In the genomic region with DNA sequence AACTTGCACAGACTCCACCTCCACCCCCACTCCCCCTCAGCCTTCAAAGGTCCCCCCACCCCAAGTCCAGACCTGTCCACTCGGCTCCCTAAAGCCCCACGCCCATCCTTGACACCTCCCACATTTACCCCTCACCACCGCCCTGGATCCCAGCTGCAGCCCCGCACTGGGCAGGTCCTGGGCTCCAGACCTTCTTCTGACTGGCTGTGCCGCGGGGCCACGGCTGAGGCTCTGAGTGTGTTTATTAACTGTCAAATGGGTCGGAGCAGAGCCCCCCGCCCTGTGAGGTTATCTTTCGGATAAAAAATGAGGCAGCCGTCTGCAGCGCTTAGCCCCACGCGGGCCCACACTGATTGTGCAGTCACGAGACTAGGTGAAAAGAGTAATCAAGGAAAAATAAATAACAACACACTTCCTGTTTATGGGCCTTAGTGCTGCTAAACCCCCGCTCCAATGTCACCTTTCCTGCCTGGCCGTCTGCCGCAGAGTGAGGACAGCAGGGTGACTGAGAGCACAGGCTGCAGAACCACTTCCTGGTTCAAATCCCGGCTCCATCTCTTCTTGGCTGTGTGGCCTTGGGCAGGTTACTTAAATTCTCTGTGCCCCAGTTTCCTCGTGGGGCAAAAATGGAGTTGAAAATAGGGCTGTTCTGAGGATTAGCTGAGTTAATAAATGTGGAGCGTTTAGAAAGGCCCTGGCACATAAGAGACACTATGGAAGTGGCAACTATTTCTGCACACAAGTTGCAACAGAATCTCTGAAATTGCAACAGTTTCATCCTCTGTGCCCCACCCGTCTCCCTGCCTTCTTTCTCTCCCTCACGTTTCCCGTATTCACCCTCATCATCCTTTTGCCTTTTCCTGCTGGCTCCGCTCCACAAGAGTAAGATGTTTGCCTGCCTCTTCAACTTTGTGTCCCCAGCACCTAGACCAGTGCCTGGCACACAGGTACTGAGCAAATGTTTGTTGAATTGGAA, we compare ENCODE assay signal across 8 cellular contexts. TPM values are rescaled to one million over a fixed set of nuclear protein-coding genes. Genes with fewer than 3 reads are reported as not detected.
DNase-seq lines count a peak whose midpoint lies in the region; ATAC-seq, FAIRE-seq and TF ChIP-seq lines count a peak whose summit lies in the region.

No MANE protein-coding gene starts in this region.

- no peaks in the 10 kb centered on the region for H3K27me3 Mint-ChIP-seq in Calu3 (ENCODE audit: unreplicated experiment)

- H3K9me3 Mint-ChIP-seq in Calu3 (ENCODE audit: low read depth, unreplicated experiment): no peaks in the 10 kb centered on the region

- TF ChIP-seq CTCF in Calu3 (IDR thresholded peaks at IDR 0.05; ENCODE audit: unreplicated experiment) (no peak), RWPE1 (conservative IDR thresholded peaks at IDR 0.05; ENCODE audit: low read depth) (no peak), esophagus muscularis mucosa (IDR thresholded peaks at IDR 0.05) (no peak), pancreas (IDR thresholded peaks at IDR 0.05) (no peak)

- H3K4me3 Mint-ChIP-seq in Calu3 (ENCODE audit: low read depth, unreplicated experiment): peak overlapping the region; percentile 94

- peaks cover 82% of the 10 kb centered on the region for H3K36me3 Mint-ChIP-seq in Calu3 (ENCODE audit: insufficient read depth, unreplicated experiment)

- WGBS in esophagus muscularis mucosa: 40% methylated on average over 25 of the region's 25 CpGs
- 16 to 18% methylated on average over 25 of the region's 25 CpGs for WGBS in pancreas, 2 donors

- POLR2A ChIA-PET in RWPE1 (lab: Yijun Ruan, JAX; ENCODE audit: low non-redundant PET): no interaction called here

- peaks cover 32% of the 10 kb centered on the region for H3K4me1 Mint-ChIP-seq in Calu3 (ENCODE audit: low read depth, unreplicated experiment)

- CTCF ChIA-PET in Calu3 (lab: Charles Lee) (interaction anchor here (4.6 kb wide), 1 partner anchor 17 kb away, joined by 179 read pairs; a partner anchor contains a TSS), RWPE1 (lab: Yijun Ruan, JAX) (interaction anchor here (0.6 to 9.2 kb wide), 4 partner anchors 17 to 1263 kb away, joined by 3 to 212 read pairs (median 4); a partner anchor contains a TSS)

- no peaks in the 10 kb centered on the region for H3K27me3 ChIP-seq in esophagus muscularis mucosa
- H3K27me3 ChIP-seq in pancreas: no peaks in the 10 kb centered on the region

- peak overlapping the region; percentile 99 for H3K27ac ChIP-seq in RWPE1
- peak overlapping the region in 1 of 4 donors; percentile 81 for H3K27ac ChIP-seq in esophagus muscularis mucosa (replicated peaks in 1 of 4)
- peak overlapping the region in 2 of 4 donors; percentile 30 to 64 for H3K27ac ChIP-seq in pancreas

- DNase-seq in Calu3 (no peak), RWPE1 (ENCODE audit: low spot score) (no peak), esophagus muscularis mucosa (ENCODE audit: extremely low spot score) (no peak), pancreas (peak; percentile 31 to 74 (median 43)), NCI-H446 treated with DMSO at 0.1 percent for 48 hours (lab: John Stamatoyannopoulos, UW) (no peak), COLO829 (ENCODE audit: low spot score) (no peak), NCI-H2171 (lab: John Stamatoyannopoulos, UW) (no peak), islet precursor cell (no peak)

- intact Hi-C loops in Calu3 (cut with micrococcal nuclease; ENCODE audit: unreplicated experiment): loop anchor here (1.0 kb wide), 1 partner anchor 18 kb away; no protein-coding TSS in a partner anchor
- intact Hi-C loops in esophagus muscularis mucosa (cut with DNase I): loop anchor here (1.0 to 2.0 kb wide), 2 partner anchors 19 to 76 kb away; a partner anchor contains a TSS
- intact Hi-C loops in pancreas (cut with DNase I): no loop called here

- H3K36me3 ChIP-seq in esophagus muscularis mucosa: peaks cover 59 to 82% (median 74%) of the 10 kb centered on the region in 4 donors
- H3K36me3 ChIP-seq in pancreas: peaks cover 12 to 54% (median 37%) of the 10 kb centered on the region in 3 donors

- no peak for FAIRE-seq in pancreas (lab: Jason Lieb, UNC)

- H3K4me3 ChIP-seq in esophagus muscularis mucosa (peak overlapping the region; percentile 62 to 71 (median 66)), pancreas (peak overlapping the region in 3 of 4 donors; percentile 51 to 77 (median 73))

- TF ChIP-seq POLR2A in esophagus muscularis mucosa (IDR thresholded peaks at IDR 0.05; ENCODE audit: low read depth): no peak

- no TSS peak for BruUV-seq in Calu3 (replicated peaks; lab: Mats Ljungman, UMichigan)

- H3K4me1 ChIP-seq in esophagus muscularis mucosa (peaks cover 35 to 61% (median 48%) of the 10 kb centered on the region in 4 donors), pancreas (peaks cover 0 to 28% (median 8%) of the 10 kb centered on the region in 3 donors)

- TF ChIP-seq EP300 in esophagus muscularis mucosa (IDR thresholded peaks at IDR 0.05): no peak

- ATAC-seq in pancreas: peak; percentile 5 to 8 (median 6)

- H3K27ac Mint-ChIP-seq in Calu3 (ENCODE audit: unreplicated experiment): peak overlapping the region; percentile 69

- no peaks in the 10 kb centered on the region for H3K9me3 ChIP-seq in esophagus muscularis mucosa
- no peaks in the 10 kb centered on the region for H3K9me3 ChIP-seq in pancreas

RNA-seq across cellular contexts. Expression of a gene that starts 9.4 kb away (rescaled TPM):
- 32.2 and 33.1 TPM in 2 replicates for total RNA-seq in Calu3 (2022)
- 10 to 100 TPM in 3 of 4 donors, 1 to 10 TPM in 1; 9.4 to 27.1 (median 19.9) TPM for total RNA-seq in esophagus muscularis mucosa
- 10 to 100 TPM; 10.5 to 16.3 (median 12.2) TPM for total RNA-seq in pancreas
- 10 to 100 TPM in 1 of 2 donors, 1 to 10 TPM in 1; 9.2 to 18.5 TPM for polyA plus RNA-seq in pancreas

RNA-seq across cellular contexts. Expression of a gene that starts 19.7 kb away (rescaled TPM):
- total RNA-seq in Calu3 (2022) (73.9 and 121 TPM in 2 replicates), esophagus muscularis mucosa (10 to 100 TPM in 3 of 4 donors, 1 to 10 TPM in 1; 7.0 to 23.2 (median 15.9) TPM), pancreas (10 to 100 TPM in 1 of 6 donors, 1 to 10 TPM in 5; 3.6 to 12.6 (median 4.9) TPM)
- polyA plus RNA-seq in pancreas: 1 to 10 TPM; 2.8 to 5.6 TPM

RNA-seq across cellular contexts. Expression of a gene that starts 45.5 kb away (rescaled TPM):
- not detected in 2 replicates for total RNA-seq in Calu3 (2022)
- 1 to 10 TPM in 2 of 4 donors, under 1 TPM in 2; 0.65 to 3.3 (median 1.3) TPM for total RNA-seq in esophagus muscularis mucosa
- total RNA-seq in pancreas: 1 to 10 TPM in 5 of 6 donors, under 1 TPM in 1; 0.71 to 3.0 (median 1.9) TPM
- polyA plus RNA-seq in pancreas: 1 to 10 TPM; 2.8 to 3.9 TPM

Comparison
In these comparisons a context has a peak if more than half of its experiments do, and no peak if none do; other contexts are left out.
1. DNase-seq: peak in pancreas (6 of 6); none in Calu3 (single experiment), RWPE1 (single experiment), esophagus muscularis mucosa (single experiment), NCI-H446 treated with DMSO at 0.1 percent for 48 hours (single experiment), COLO829 (single experiment), NCI-H2171 (single experiment) and islet precursor cell (single experiment).
2. intact Hi-C loops: an anchor here in Calu3 (1.0 kb wide) and esophagus muscularis mucosa (1.0 to 2.0 kb wide); none called in pancreas.